ENCODE assay signal across 26 cellular contexts in genomic region chr4:60187428-60187827, GRCh38.
"Had no signal": no experiment of that assay in that cellular context is flagged by ENCODE, and none has a peak within 500 bp of the region (broad histone marks: within the 10 kb centered on the region; RNA-seq: fewer than 3 reads in every experiment).

No MANE protein-coding gene starts in this region.

- H3K4me3 ChIP-seq: neural progenitor cell, ovary, psoas muscle, skin epidermis, smooth muscle cell, spleen, stomach, thoracic aorta, thyroid gland, tibial nerve, upper lobe of left lung, uterus had no signal

- H3K27me3 ChIP-seq: neural progenitor cell, ovary, spleen, stomach, thyroid gland, tibial nerve, upper lobe of left lung, uterus had no signal

- DNase-seq: naive thymus-derived CD4-positive, alpha-beta T cell; natural killer cell; occipital lobe; ovary; posterior cingulate gyrus; psoas muscle; spleen; stimulated activated CD4-positive, alpha-beta T cell treated with anti-CD3 and anti-CD28 coated beads, Interleukin-12 subunit alpha, Interleukin-12 subunit beta, amount 100 ng/mL, for 4 hours; stimulated activated CD4-positive, alpha-beta T cell treated with anti-CD3 and anti-CD28 coated beads, Interleukin-1b, Interleukin-23, amount 100 ng/mL, for 48 hours; stimulated activated CD4-positive, alpha-beta T cell treated with anti-CD3 and anti-CD28 coated beads, Interleukin-4, amount 100 ng/mL, for 1 hour; stimulated activated naive B cell treated with anti-CD40 and anti-IgM and Interleukin-4, amounts not matched to agents 10 μg/mL and 1 μg/mL and 100 μg/mL, for 72 hours; stimulated activated naive CD4-positive, alpha-beta T cell treated with Interleukin-2 at 50 U/mL for 16 hours; stomach; thyroid gland; trophoblast cell; upper lobe of left lung; uterus had no signal

- H3K9ac ChIP-seq: neural progenitor cell, parathyroid adenoma had no signal

- H3K4me1 ChIP-seq: neural progenitor cell, parathyroid adenoma, psoas muscle, spleen, stomach, thyroid gland, tibial nerve, upper lobe of left lung, uterus had no signal

- ATAC-seq: naive thymus-derived CD4-positive, alpha-beta T cell; natural killer cell; psoas muscle; right cardiac atrium; sciatic nerve; stimulated activated effector memory CD8-positive, alpha-beta T cell treated with anti-CD3 and anti-CD28 coated beads, Interleukin-12 subunit alpha, Interleukin-12 subunit beta, amount 100 ng/mL, for 72 hours; stimulated activated naive B cell treated with anti-CD40 and anti-IgM and Interleukin-4, amounts not matched to agents 10 μg/mL and 1 μg/mL and 100 μg/mL, for 72 hours had no signal

- H3K79me2 ChIP-seq: parathyroid adenoma had no signal

- H3K4me2 ChIP-seq: neural progenitor cell, smooth muscle cell had no signal

- H3K27ac ChIP-seq: neural progenitor cell, ovary, parathyroid adenoma, psoas muscle, skin epidermis, spleen, stomach, thoracic aorta, thyroid gland, tibial nerve, upper lobe of left lung, uterus had no signal

- H2AFZ ChIP-seq: neural progenitor cell, parathyroid adenoma had no signal

- H3K36me3 ChIP-seq: neural progenitor cell, ovary, spleen, stomach, thoracic aorta, thyroid gland, tibial nerve, upper lobe of left lung, uterus had no signal

- H3K9me3 ChIP-seq: ovary, thoracic aorta, thyroid gland, uterus had no signal
